In the genomic region with DNA sequence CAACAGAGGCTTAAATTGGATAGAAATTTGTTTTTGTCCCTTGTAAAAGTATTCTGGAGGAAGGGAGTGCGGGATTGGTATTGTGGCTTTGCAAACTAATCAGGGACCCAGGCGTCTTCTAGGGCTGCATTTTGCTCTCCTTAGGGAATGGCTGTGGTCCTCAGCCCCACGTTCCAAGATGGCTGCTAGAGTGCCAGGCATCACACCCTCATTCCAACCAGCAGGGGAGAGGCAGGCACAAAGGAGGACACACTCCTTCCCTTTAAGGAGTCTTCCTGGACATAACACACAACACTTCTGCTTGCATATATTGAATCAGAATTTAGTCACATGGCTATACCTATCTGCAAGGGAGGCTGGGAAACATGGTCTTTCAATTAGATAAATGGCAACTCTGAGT, we compare ENCODE assay signal across 33 cellular contexts.
"Had no signal": no experiment of that assay in that cellular context is flagged by ENCODE, and none has a peak within 500 bp of the region (broad histone marks: within the 10 kb centered on the region; RNA-seq: fewer than 3 reads in every experiment).

No MANE protein-coding gene starts in this region.

- H3K36me3 ChIP-seq: adrenal gland, cardiac muscle cell, colonic mucosa had no signal

- H3K4me1 ChIP-seq: adrenal gland, body of pancreas, colonic mucosa had no signal

- H3K27me3 Mint-ChIP-seq: activated B cell treated with CpG ODN at 0.5 μM for 24 hours; activated CD4-positive, alpha-beta memory T cell treated with anti-CD3 and anti-CD28 coated beads for 36 hours; activated CD4-positive, alpha-beta T cell treated with anti-CD3 and anti-CD28 coated beads, Interleukin-2, amount 10 ng/mL, durations not matched to agents 7 days and 5 days; activated CD8-positive, alpha-beta T cell treated with anti-CD3 and anti-CD28 coated beads for 36 hours; activated naive CD8-positive, alpha-beta T cell treated with anti-CD3 and anti-CD28 coated beads for 36 hours had no signal

- H3K27me3 ChIP-seq: adrenal gland, body of pancreas, cardiac muscle cell, colonic mucosa had no signal

- H3K4me1 Mint-ChIP-seq: activated CD4-positive, alpha-beta T cell treated with anti-CD3 and anti-CD28 coated beads, Interleukin-2, amount 10 ng/mL, durations not matched to agents 7 days and 5 days; central memory CD8-positive, alpha-beta T cell had no signal

- H3K27ac Mint-ChIP-seq: activated B cell treated with CpG ODN at 0.5 μM for 24 hours; activated CD4-positive, alpha-beta memory T cell treated with anti-CD3 and anti-CD28 coated beads for 36 hours; activated CD4-positive, alpha-beta T cell treated with anti-CD3 and anti-CD28 coated beads, Interleukin-2, amount 10 ng/mL, durations not matched to agents 7 days and 5 days; activated CD8-positive, alpha-beta T cell treated with anti-CD3 and anti-CD28 coated beads for 36 hours; activated naive CD4-positive, alpha-beta T cell treated with anti-CD3 and anti-CD28 coated beads for 36 hours; activated naive CD4-positive, alpha-beta T cell treated with anti-CD3 and anti-CD28 coated beads, Interleukin-2, amount 50 U/mL, for 72 hours; activated naive CD8-positive, alpha-beta T cell treated with anti-CD3 and anti-CD28 coated beads for 36 hours; activated T-helper 2 cell treated with anti-CD3 and anti-CD28 coated beads, Interferon-gamma antibody, Interleukin-2, Interleukin-4, amounts not matched to agents 10 μg/mL and 5 μg/mL and 100 μg/mL, durations not matched to agents 14 hours and 24 hours and 36 hours; T-helper 1 cell treated with Interleukin-12 subunit alpha and Interleukin-12 subunit beta and Interleukin-4 antibody, amounts not matched to agents 30 μg/mL and 1 μg/mL, for 36 hours; T-helper 2 cell treated with Interferon-gamma antibody and Interleukin-4, amounts not matched to agents 5 μg/mL and 100 μg/mL, for 36 hours had no signal

- DNase-seq: activated B cell treated with CpG ODN at 0.5 μM for 24 hours; activated CD4-positive, alpha-beta memory T cell treated with anti-CD3 and anti-CD28 coated beads for 36 hours; activated CD4-positive, alpha-beta T cell treated with anti-CD3 and anti-CD28 coated beads for 4 hours; activated CD4-positive, alpha-beta T cell treated with anti-CD3 and anti-CD28 coated beads, Interleukin-2, amount 10 ng/mL, durations not matched to agents 7 days and 5 days; activated CD4-positive, CD25-positive, alpha-beta regulatory T cell treated with anti-CD3 and anti-CD28 coated beads, Interleukin-2, amount 50 U/mL, for 72 hours; activated CD8-positive, alpha-beta memory T cell treated with anti-CD3 and anti-CD28 coated beads, Interleukin-2, amount 50 U/mL, for 4 hours; activated CD8-positive, alpha-beta T cell treated with anti-CD3 and anti-CD28 coated beads for 36 hours; activated effector memory CD4-positive, alpha-beta T cell treated with Interleukin-2 at 50 U/mL for 16 hours; activated gamma-delta T cell; activated naive CD4-positive, alpha-beta T cell; activated naive CD4-positive, alpha-beta T cell treated with anti-CD3 and anti-CD28 coated beads for 36 hours; activated naive CD4-positive, alpha-beta T cell treated with anti-CD3 and anti-CD28 coated beads, Interleukin-2, amount 50 U/mL, for 16 hours; activated naive CD8-positive, alpha-beta T cell treated with anti-CD3 and anti-CD28 coated beads for 36 hours; activated T-cell treated with anti-CD3 and anti-CD28 coated beads for 4 hours; activated T-cell treated with anti-CD3 and anti-CD28 coated beads, Interleukin-2, amount 50 U/mL, for 1 hour; activated T-cell treated with anti-CD3 and anti-CD28 coated beads, Interleukin-2, amount 50 U/mL, for 4 hours; adrenal gland; amniotic stem cell; aorta; body of pancreas; caudate nucleus; cerebellar nuclear complex; colonic mucosa; T-helper 1 cell; T-helper 2 cell; T-helper 9 cell had no signal

- H3K9me3 Mint-ChIP-seq: activated B cell treated with CpG ODN at 0.5 μM for 24 hours; activated CD4-positive, alpha-beta memory T cell treated with anti-CD3 and anti-CD28 coated beads for 36 hours; activated CD4-positive, alpha-beta T cell treated with anti-CD3 and anti-CD28 coated beads, Interleukin-2, amount 10 ng/mL, durations not matched to agents 7 days and 5 days; activated CD8-positive, alpha-beta T cell treated with anti-CD3 and anti-CD28 coated beads for 36 hours; activated naive CD4-positive, alpha-beta T cell treated with anti-CD3 and anti-CD28 coated beads for 36 hours; activated naive CD4-positive, alpha-beta T cell treated with anti-CD3 and anti-CD28 coated beads, Interleukin-2, amount 50 U/mL, for 72 hours; activated T-cell treated with anti-CD3 and anti-CD28 coated beads, Interleukin-2, amount 50 U/mL, for 4 hours; activated T-helper 2 cell treated with anti-CD3 and anti-CD28 coated beads, Interferon-gamma antibody, Interleukin-2, Interleukin-4, amounts not matched to agents 10 μg/mL and 5 μg/mL and 100 μg/mL, durations not matched to agents 14 hours and 24 hours and 36 hours; central memory CD8-positive, alpha-beta T cell; T-helper 1 cell treated with Interleukin-12 subunit alpha and Interleukin-12 subunit beta and Interleukin-4 antibody, amounts not matched to agents 30 μg/mL and 1 μg/mL, for 36 hours; T-helper 2 cell treated with Interferon-gamma antibody and Interleukin-4, amounts not matched to agents 5 μg/mL and 100 μg/mL, for 36 hours had no signal

- H3K27ac ChIP-seq: adrenal gland, body of pancreas, cardiac muscle cell, colonic mucosa, VCaP had no signal

- H3K9me3 ChIP-seq: adrenal gland, body of pancreas, colonic mucosa had no signal

- H3K4me3 Mint-ChIP-seq: activated B cell treated with CpG ODN at 0.5 μM for 24 hours; activated CD4-positive, alpha-beta memory T cell treated with anti-CD3 and anti-CD28 coated beads for 36 hours; activated CD4-positive, alpha-beta T cell treated with anti-CD3 and anti-CD28 coated beads, Interleukin-2, amount 10 ng/mL, durations not matched to agents 7 days and 5 days; activated CD8-positive, alpha-beta T cell treated with anti-CD3 and anti-CD28 coated beads for 36 hours; activated naive CD4-positive, alpha-beta T cell treated with anti-CD3 and anti-CD28 coated beads for 36 hours; activated naive CD8-positive, alpha-beta T cell treated with anti-CD3 and anti-CD28 coated beads for 36 hours; activated T-cell treated with anti-CD3 and anti-CD28 coated beads, Interleukin-2, amount 50 U/mL, for 4 hours; central memory CD8-positive, alpha-beta T cell; T-helper 1 cell treated with Interleukin-12 subunit alpha and Interleukin-12 subunit beta and Interleukin-4 antibody, amounts not matched to agents 30 μg/mL and 1 μg/mL, for 36 hours; T-helper 2 cell treated with Interferon-gamma antibody and Interleukin-4, amounts not matched to agents 5 μg/mL and 100 μg/mL, for 36 hours had no signal

- H3K4me3 ChIP-seq: adrenal gland, body of pancreas, cardiac muscle cell, colonic mucosa had no signal
